ENCODE assay signal across 11 cellular contexts in the genomic region with DNA sequence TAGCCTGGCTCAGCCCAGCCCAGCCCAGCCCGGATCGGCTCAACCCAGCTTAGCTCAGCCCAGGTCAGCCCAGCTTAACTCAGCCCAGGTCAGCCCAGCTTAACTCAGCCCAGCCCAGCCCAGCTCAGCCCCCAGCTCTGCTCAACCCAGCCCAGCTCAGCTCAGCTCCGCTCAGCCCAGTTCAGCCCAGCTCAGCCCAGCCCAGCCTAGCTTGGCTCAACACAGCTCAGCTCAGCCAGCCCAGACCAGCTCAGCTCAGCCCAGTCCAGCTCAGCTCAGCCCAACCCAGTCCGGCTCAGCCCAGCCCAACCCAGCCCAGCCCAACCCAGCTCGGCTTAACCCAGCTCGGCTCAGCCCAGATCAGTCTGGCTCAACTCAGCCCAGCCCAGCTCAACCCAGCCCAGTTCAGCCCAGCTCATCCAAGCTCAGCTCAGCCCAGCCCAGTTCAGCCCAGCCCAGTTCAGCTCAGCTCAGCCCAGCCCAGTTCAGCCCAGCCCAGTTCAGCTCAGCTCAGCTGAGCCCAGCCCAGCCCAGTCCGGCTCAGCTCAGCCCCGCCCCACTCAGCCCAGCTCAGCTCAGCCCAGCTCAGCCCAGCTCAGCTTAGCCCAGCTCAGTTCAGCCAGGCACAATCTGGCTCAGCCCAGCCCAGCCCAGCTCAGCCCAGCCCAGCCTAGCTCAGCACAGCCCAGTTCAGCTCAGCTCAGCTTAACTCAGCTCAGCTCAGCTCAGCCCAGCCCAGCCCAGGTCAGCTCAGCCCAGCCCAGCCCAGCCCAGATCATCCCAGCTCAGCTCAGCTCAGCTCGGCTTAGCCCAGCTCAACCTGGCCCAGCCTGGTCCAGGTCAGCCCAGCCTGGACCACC.
A peak's percentile ranks its signal among the peaks of the same experiment; 100 is the strongest.
DNase-seq lines count a peak whose midpoint lies in the region; ATAC-seq and TF ChIP-seq lines count a peak whose summit lies in the region.
"Had no signal": no experiment of that assay in that cellular context is flagged by ENCODE, and none has a peak within 500 bp of the region (broad histone marks: within the 10 kb centered on the region; RNA-seq: fewer than 3 reads in every experiment).

No MANE protein-coding gene starts in this region.

- H3K27me3 Mint-ChIP-seq in CD8-positive, alpha-beta T cell (ENCODE audit: low read depth), result peaks cover 3% of the 10 kb centered on the region
- H3K27me3 Mint-ChIP-seq in activated naive CD8-positive, alpha-beta T cell treated with anti-CD3 and anti-CD28 coated beads, Interleukin-2, amount 10 ng/mL, durations not matched to agents 7 days and 5 days, result no peaks in the 10 kb centered on the region
- H3K27me3 Mint-ChIP-seq in naive thymus-derived CD8-positive, alpha-beta T cell, result peaks cover 0 to 2% (median 0%) of the 10 kb centered on the region in 5 donors

- H3K36me3 Mint-ChIP-seq in CD8-positive, alpha-beta T cell, result no peaks in the 10 kb centered on the region
- H3K36me3 Mint-ChIP-seq in activated naive CD8-positive, alpha-beta T cell treated with anti-CD3 and anti-CD28 coated beads, Interleukin-2, amount 10 ng/mL, durations not matched to agents 7 days and 5 days, result peaks cover 3% of the 10 kb centered on the region
- H3K36me3 Mint-ChIP-seq in naive thymus-derived CD8-positive, alpha-beta T cell, result no peaks in the 10 kb centered on the region

- DNase-seq in CD8-positive, alpha-beta T cell, result peak in 4 of 7 experiments; percentile 12 to 52 (median 39)
- DNase-seq in activated naive CD8-positive, alpha-beta T cell treated with anti-CD3 and anti-CD28 coated beads, Interleukin-2, amount 10 ng/mL, durations not matched to agents 7 days and 5 days, result peak; percentile 43
- peak in 3 of 10 donors; percentile 5 to 56 (median 15) for DNase-seq in naive thymus-derived CD8-positive, alpha-beta T cell
- DNase-seq in middle frontal gyrus (ENCODE audit: extremely low spot score, low spot score) (no peak), COLO668 (lab: John Stamatoyannopoulos, UW; ENCODE audit: unreplicated experiment) (no peak), NCI-H146 (lab: John Stamatoyannopoulos, UW) (no peak)
- DNase-seq: activated gamma-delta T cell, NCI-H1694 treated with DMSO at 0.1 percent for 48 hours had no signal

- H3K27me3 ChIP-seq in CD8-positive, alpha-beta T cell (ENCODE audit: insufficient read depth, low read length), result no peaks in the 10 kb centered on the region
- H3K27me3 ChIP-seq in KMS-11 (ENCODE audit: insufficient read depth, low read depth), result no peaks in the 10 kb centered on the region

- H3K36me3 ChIP-seq in CD8-positive, alpha-beta T cell (ENCODE audit: insufficient read depth, low read length), result no peaks in the 10 kb centered on the region
- H3K36me3 ChIP-seq in KMS-11 (ENCODE audit: insufficient read depth), result no peaks in the 10 kb centered on the region

- no peak overlapping the region for H3K4me2 ChIP-seq in KMS-11

- H3K4me3 Mint-ChIP-seq in CD8-positive, alpha-beta T cell, result peak overlapping the region; percentile 22
- peak overlapping the region; percentile 12 for H3K4me3 Mint-ChIP-seq in activated naive CD8-positive, alpha-beta T cell treated with anti-CD3 and anti-CD28 coated beads, Interleukin-2, amount 10 ng/mL, durations not matched to agents 7 days and 5 days
- peak overlapping the region in 3 of 10 donors; percentile 7 to 70 (median 58) for H3K4me3 Mint-ChIP-seq in naive thymus-derived CD8-positive, alpha-beta T cell

- peak; percentile 25 for ATAC-seq in CD8-positive, alpha-beta T cell
- ATAC-seq in activated naive CD8-positive, alpha-beta T cell treated with anti-CD3 and anti-CD28 coated beads, Interleukin-2, amount 10 ng/mL, durations not matched to agents 7 days and 5 days (ENCODE audit: low read depth), result peak; percentile 22
- ATAC-seq in naive thymus-derived CD8-positive, alpha-beta T cell, result peak in 1 of 2 donors; percentile 36
- ATAC-seq in GM18502 (IDR thresholded peaks at IDR 0.05; ENCODE audit: poor library complexity, unreplicated experiment), result no peak

- peaks cover 67% of the 10 kb centered on the region for H3K4me1 ChIP-seq in CD8-positive, alpha-beta T cell (ENCODE audit: insufficient read depth, low read length)
- H3K4me1 ChIP-seq in KMS-11 (ENCODE audit: low read depth, poor library complexity, severe bottlenecking), result no peaks in the 10 kb centered on the region

- H3K9me3 Mint-ChIP-seq in CD8-positive, alpha-beta T cell, result no peaks in the 10 kb centered on the region
- no peaks in the 10 kb centered on the region for H3K9me3 Mint-ChIP-seq in activated naive CD8-positive, alpha-beta T cell treated with anti-CD3 and anti-CD28 coated beads, Interleukin-2, amount 10 ng/mL, durations not matched to agents 7 days and 5 days
- no peaks in the 10 kb centered on the region for H3K9me3 Mint-ChIP-seq in naive thymus-derived CD8-positive, alpha-beta T cell

- H3K4me1 Mint-ChIP-seq in CD8-positive, alpha-beta T cell (ENCODE audit: low read depth), result peaks cover 48% of the 10 kb centered on the region
- H3K4me1 Mint-ChIP-seq in activated naive CD8-positive, alpha-beta T cell treated with anti-CD3 and anti-CD28 coated beads, Interleukin-2, amount 10 ng/mL, durations not matched to agents 7 days and 5 days, result peaks cover 38% of the 10 kb centered on the region
- peaks cover 24 to 48% (median 41%) of the 10 kb centered on the region in 4 donors for H3K4me1 Mint-ChIP-seq in naive thymus-derived CD8-positive, alpha-beta T cell

- intact Hi-C loops in CD8-positive, alpha-beta T cell (cut with DNase I, micrococcal nuclease), result no loop called here

- peak overlapping the region; percentile 77 for H3K27ac Mint-ChIP-seq in CD8-positive, alpha-beta T cell
- peak overlapping the region; percentile 90 for H3K27ac Mint-ChIP-seq in activated naive CD8-positive, alpha-beta T cell treated with anti-CD3 and anti-CD28 coated beads, Interleukin-2, amount 10 ng/mL, durations not matched to agents 7 days and 5 days
- H3K27ac Mint-ChIP-seq in naive thymus-derived CD8-positive, alpha-beta T cell, result peak overlapping the region in 7 of 10 donors; percentile 6 to 72 (median 28)

- H3K79me2 ChIP-seq in KMS-11 (ENCODE audit: insufficient read depth, low read depth), result peaks cover 28% of the 10 kb centered on the region

- no peaks in the 10 kb centered on the region for H4K20me1 ChIP-seq in KMS-11 (ENCODE audit: insufficient read depth)

- no peak overlapping the region for H2AFZ ChIP-seq in KMS-11 (ENCODE audit: low read depth)

- H3K27ac ChIP-seq in CD8-positive, alpha-beta T cell (ENCODE audit: low read depth, low read length), result no peak overlapping the region
- H3K27ac ChIP-seq in KMS-11, result peak overlapping the region; percentile 99

- H3K4me3 ChIP-seq in CD8-positive, alpha-beta T cell (ENCODE audit: low read depth, low read length), result no peak overlapping the region
- no peak overlapping the region for H3K4me3 ChIP-seq in KMS-11 (IDR thresholded peaks at IDR 0.05; ENCODE audit: insufficient read depth, low read depth, low read length)
- H3K4me3 ChIP-seq: skin epidermis had no signal

- CTCF ChIA-PET in CD8-positive, alpha-beta T cell (lab: Charles Lee), result no interaction called here

- peak overlapping the region; percentile 97; the same call in 1 of the 2 replicates for H3K9ac ChIP-seq in KMS-11

- POLR2A ChIA-PET in CD8-positive, alpha-beta T cell (lab: Charles Lee), result interaction anchor here (0.8 kb wide), 1 partner anchor 376 kb away, joined by 3 read pairs; no protein-coding TSS in a partner anchor
- POLR2A ChIA-PET in activated naive CD8-positive, alpha-beta T cell treated with anti-CD3 and anti-CD28 coated beads, Interleukin-2, amount 10 ng/mL, durations not matched to agents 7 days and 5 days (lab: Charles Lee), result no interaction called here
- POLR2A ChIA-PET in naive thymus-derived CD8-positive, alpha-beta T cell (lab: Charles Lee), result no interaction called here

- no peak for TF ChIP-seq CTCF in CD8-positive, alpha-beta T cell (IDR thresholded peaks at IDR 0.05)
- TF ChIP-seq CTCF in KMS-11 (conservative IDR thresholded peaks at IDR 0.05; ENCODE audit: low read depth, low read length), result no peak

- H3K9me3 ChIP-seq in CD8-positive, alpha-beta T cell (ENCODE audit: low read length), result no peaks in the 10 kb centered on the region

Comparison
In these comparisons a context has a peak if more than half of its experiments do, and no peak if none do; other contexts are left out.
1. DNase-seq: peak in CD8-positive, alpha-beta T cell (4 of 7) and activated naive CD8-positive, alpha-beta T cell treated with anti-CD3 and anti-CD28 coated beads, Interleukin-2, amount 10 ng/mL, durations not matched to agents 7 days and 5 days (single experiment); none in middle frontal gyrus (single experiment), COLO668 (single experiment) and NCI-H146 (single experiment).
2. H3K27ac Mint-ChIP-seq: peak in every context shown above with its lines; median percentile 90 in activated naive CD8-positive, alpha-beta T cell treated with anti-CD3 and anti-CD28 coated beads, Interleukin-2, amount 10 ng/mL, durations not matched to agents 7 days and 5 days; 77 in CD8-positive, alpha-beta T cell; 28 in naive thymus-derived CD8-positive, alpha-beta T cell.